In the genomic region with DNA sequence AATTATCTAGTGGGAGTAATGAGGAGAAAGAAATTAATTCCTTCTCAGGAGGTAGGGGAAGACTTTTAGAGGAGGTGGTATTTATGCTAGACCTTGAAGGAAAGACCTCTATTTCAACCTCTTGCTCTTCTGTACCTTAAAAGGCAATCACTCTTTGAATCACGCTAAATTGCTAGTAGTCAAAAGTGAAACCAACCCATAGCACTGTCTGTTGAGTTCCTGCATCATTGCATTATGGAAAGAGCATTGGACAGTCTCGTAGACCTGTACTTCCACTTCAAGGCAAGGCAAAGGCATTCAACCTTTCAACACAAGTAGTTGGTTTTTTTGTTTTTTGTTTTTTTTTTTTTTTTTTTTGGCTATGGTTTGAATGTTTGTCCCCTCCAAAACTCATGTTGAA, we compare ENCODE assay signal across 15 cellular contexts.
"Had no signal": no experiment of that assay in that cellular context is flagged by ENCODE, and none has a peak within 500 bp of the region (broad histone marks: within the 10 kb centered on the region; RNA-seq: fewer than 3 reads in every experiment).

No MANE protein-coding gene starts in this region.

- H3K27ac ChIP-seq: body of pancreas, dorsolateral prefrontal cortex, epithelial cell of prostate, parathyroid adenoma, right lobe of liver had no signal

- H3K4me3 ChIP-seq: body of pancreas, dorsolateral prefrontal cortex, right lobe of liver, smooth muscle cell had no signal

- H3K9ac ChIP-seq: parathyroid adenoma had no signal

- H3K79me2 ChIP-seq: parathyroid adenoma had no signal

- H3K36me3 ChIP-seq: right lobe of liver had no signal

- DNase-seq: activated B cell treated with CpG ODN at 0.5 μM for 24 hours; activated CD4-positive, alpha-beta T cell treated with anti-CD3 and anti-CD28 coated beads for 48 hours; activated CD8-positive, alpha-beta T cell treated with anti-CD3 and anti-CD28 coated beads, Interleukin-2, amount 10 ng/mL, durations not matched to agents 7 days and 5 days; activated naive CD4-positive, alpha-beta T cell treated with anti-CD3 and anti-CD28 coated beads for 36 hours; activated T-cell treated with anti-CD3 and anti-CD28 coated beads, Interleukin-2, amount 50 U/mL, for 4 hours; body of pancreas; caudate nucleus; dorsolateral prefrontal cortex; foreskin fibroblast; right lobe of liver; stimulated activated CD4-positive, alpha-beta T cell treated with anti-CD3 and anti-CD28 coated beads, Interleukin-4, amount 100 ng/mL, for 1 hour; stimulated activated naive CD8-positive, alpha-beta T cell treated with anti-CD3 and anti-CD28 coated beads, Interleukin-15, amount 100 ng/mL, for 72 hours had no signal

- H2AFZ ChIP-seq: parathyroid adenoma had no signal

- H3K4me1 ChIP-seq: body of pancreas, parathyroid adenoma, right lobe of liver had no signal

- H3K9me3 ChIP-seq: body of pancreas, right lobe of liver had no signal

- H3K4me2 ChIP-seq: smooth muscle cell had no signal

- H3K27me3 ChIP-seq: body of pancreas, right lobe of liver had no signal
